In the genomic region with DNA sequence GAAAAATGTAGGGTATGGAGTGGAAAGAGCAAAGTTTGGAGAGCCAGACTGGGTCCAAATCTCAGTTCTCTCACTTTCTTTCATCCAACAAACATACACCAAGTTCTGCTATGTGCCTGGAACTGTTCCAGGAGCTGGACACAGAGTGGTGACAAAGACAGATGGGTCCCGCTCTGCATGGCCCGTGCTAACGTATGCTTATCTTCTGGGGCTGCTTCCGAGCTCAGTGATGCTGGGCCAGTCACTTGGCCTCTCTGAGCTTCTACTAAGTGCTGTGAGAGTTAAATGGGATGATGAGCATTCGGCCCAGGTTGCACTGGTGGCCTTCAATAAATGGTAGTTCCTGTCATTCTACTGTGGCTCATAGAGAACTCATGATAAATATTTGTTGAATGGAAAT, we compare ENCODE assay signal across 22 cellular contexts. TPM values are rescaled to one million over a fixed set of nuclear protein-coding genes. Genes with fewer than 3 reads are reported as not detected.
DNase-seq lines count a peak whose midpoint lies in the region; ATAC-seq, FAIRE-seq and TF ChIP-seq lines count a peak whose summit lies in the region.
"Had no signal": no experiment of that assay in that cellular context is flagged by ENCODE, and none has a peak within 500 bp of the region (broad histone marks: within the 10 kb centered on the region; RNA-seq: fewer than 3 reads in every experiment).

No MANE protein-coding gene starts in this region.

- H3K36me3 Mint-ChIP-seq in glutamatergic neuron (ENCODE audit: unreplicated experiment) (no peaks in the 10 kb centered on the region), osteocyte (ENCODE audit: unreplicated experiment) (no peaks in the 10 kb centered on the region)

- no peak for TF ChIP-seq CTCF in K562 (IDR thresholded peaks at IDR 0.05 in 2 of 3, conservative IDR thresholded peaks at IDR 0.05 in 1 of 3; ENCODE audit: insufficient read depth in 2 of 3, low read depth in 1 of 3, low read length in 3 of 3)
- TF ChIP-seq CTCF in glutamatergic neuron (IDR thresholded peaks at IDR 0.05; ENCODE audit: partially characterized antibody, unreplicated experiment), result no peak
- TF ChIP-seq CTCF in osteocyte (IDR thresholded peaks at IDR 0.05), result no peak

- DNase-seq in G401 (ENCODE audit: low spot score) (peak; percentile 56), K562 (ENCODE audit: extremely low read depth in 1 of 4, low spot score in 3 of 4) (peak in 1 of 4 experiments; percentile 35), glutamatergic neuron (no peak), osteocyte (ENCODE audit: extremely low spot score, unreplicated experiment) (peak; percentile 36), CD1c-positive myeloid dendritic cell (ENCODE audit: extremely low spot score) (no peak)
- DNase-seq: CD4-positive, alpha-beta T cell; CD8-positive, alpha-beta memory T cell; DMS 273 treated with DMSO at 0.1 percent for 48 hours; DMS79; EL; GF-D8; GOT3; HFFc6 had no signal

- H3K4me1 Mint-ChIP-seq in glutamatergic neuron (ENCODE audit: low read depth, unreplicated experiment) (peaks cover 46% of the 10 kb centered on the region), osteocyte (ENCODE audit: unreplicated experiment) (peaks cover 7% of the 10 kb centered on the region)
- H3K4me1 Mint-ChIP-seq: CD8-positive, alpha-beta memory T cell had no signal

- no peak for TF ChIP-seq POLR2A in K562 (conservative IDR thresholded peaks at IDR 0.05)

- no peak for TF ChIP-seq EP300 in K562 (IDR thresholded peaks at IDR 0.05; ENCODE audit: low read length)

- H4K20me1 ChIP-seq in K562 (replicated peaks; ENCODE audit: control insufficient read depth, insufficient read depth, low read length), result peaks cover 5% of the 10 kb centered on the region; the same call in 1 of the 2 replicates
- H4K20me1 ChIP-seq: BLaER1 had no signal

- H3K27ac Mint-ChIP-seq in glutamatergic neuron (ENCODE audit: unreplicated experiment) (peak overlapping the region; percentile 34), osteocyte (ENCODE audit: unreplicated experiment) (no peak overlapping the region)
- H3K27ac Mint-ChIP-seq: CD4-positive, alpha-beta T cell; CD8-positive, alpha-beta memory T cell; HFFc6 had no signal

- H3K4me3 Mint-ChIP-seq in glutamatergic neuron (ENCODE audit: unreplicated experiment) (peak overlapping the region; percentile 39), osteocyte (ENCODE audit: unreplicated experiment) (no peak overlapping the region)
- H3K4me3 Mint-ChIP-seq: CD4-positive, alpha-beta T cell; CD8-positive, alpha-beta memory T cell; HFFc6 had no signal

- no peaks in the 10 kb centered on the region for H3K4me1 ChIP-seq in K562 (replicated peaks in 1 of 2; ENCODE audit: control insufficient read depth in 2 of 2, insufficient read depth in 2 of 2, low read length in 2 of 2)
- H3K4me1 ChIP-seq: HAP-1 had no signal

- WGBS in K562 (ENCODE audit: insufficient coverage, low coverage, missing lambda C conversion rate), result 0% methylated on average over 5 of the region's 5 CpGs

- no peak for FAIRE-seq in K562 (lab: Jason Lieb, UNC)
- FAIRE-seq: D721Med, GM12891, GM18507, H54 had no signal

- no peak overlapping the region for H3K27ac ChIP-seq in K562 (ENCODE audit: extremely low read depth, low read depth, low read length)
- H3K27ac ChIP-seq: BLaER1, C4-2B had no signal

- in situ Hi-C loops in G401 (cut with HindIII; ENCODE audit: low sequenced_read_pairs), result no loop called here
- in situ Hi-C loops in K562 (cut with MboI), result no loop called here

- no peaks in the 10 kb centered on the region for H3K27me3 Mint-ChIP-seq in glutamatergic neuron (ENCODE audit: unreplicated experiment)
- H3K27me3 Mint-ChIP-seq in osteocyte (ENCODE audit: unreplicated experiment), result peaks cover 40% of the 10 kb centered on the region

- H3K4me3 ChIP-seq in K562, result no peak overlapping the region
- H3K4me3 ChIP-seq: BLaER1, HAP-1 had no signal

- peaks cover 37 to 51% of the 10 kb centered on the region in 2 experiments for H3K27me3 ChIP-seq in K562 (ENCODE audit: control insufficient read depth in 2 of 2, insufficient read depth in 2 of 2, low read length in 2 of 2)
- H3K27me3 ChIP-seq: BLaER1 had no signal

- no peaks in the 10 kb centered on the region for H3K9me1 ChIP-seq in K562 (ENCODE audit: control insufficient read depth, insufficient read depth, low read length)

- CTCF ChIA-PET in K562 (lab: Yijun Ruan, JAX; ENCODE audit: low intra/inter-chr PET ratio), result no interaction called here

- H3K9ac ChIP-seq in K562 (ENCODE audit: insufficient read depth in 1 of 2, low read depth in 2 of 2, low read length in 2 of 2), result no peak overlapping the region
- H3K9ac ChIP-seq: BLaER1 had no signal

- BruUV-seq in K562 (replicated peaks; lab: Mats Ljungman, UMichigan), result no TSS peak

- POLR2A ChIA-PET in K562 (lab: Yijun Ruan, JAX), result no interaction called here

- no peak overlapping the region for H3K4me2 ChIP-seq in K562 (ENCODE audit: insufficient read depth, low read length)
- H3K4me2 ChIP-seq: BLaER1 had no signal

- H3K9me3 ChIP-seq in K562 (replicated peaks; ENCODE audit: control insufficient read depth, insufficient read depth, low read depth, low read length), result no peaks in the 10 kb centered on the region
- H3K9me3 ChIP-seq: BLaER1, HAP-1 had no signal

- no peaks in the 10 kb centered on the region for H3K79me2 ChIP-seq in K562 (ENCODE audit: control insufficient read depth, insufficient read depth, low read length)

- H3K36me3 ChIP-seq in K562 (ENCODE audit: control insufficient read depth, insufficient read depth, low read length), result no peaks in the 10 kb centered on the region
- H3K36me3 ChIP-seq: BLaER1, HAP-1 had no signal

- no peak overlapping the region for H2AFZ ChIP-seq in K562 (ENCODE audit: low read depth, low read length)

- ATAC-seq in K562, result peak; percentile 71
- ATAC-seq in HG02642 (IDR thresholded peaks at IDR 0.05; ENCODE audit: poor library complexity, unreplicated experiment), result no peak
- no peak for ATAC-seq in activated CD4-positive, CD25-positive, alpha-beta regulatory T cell treated with anti-CD3 and anti-CD28 coated beads, Interleukin-2, amount 50 U/mL, for 24 hours

- intact Hi-C loops in K562 (cut with micrococcal nuclease), result no loop called here

- peaks cover 5% of the 10 kb centered on the region for H3K9me3 Mint-ChIP-seq in glutamatergic neuron (ENCODE audit: unreplicated experiment)
- no peaks in the 10 kb centered on the region for H3K9me3 Mint-ChIP-seq in osteocyte (ENCODE audit: unreplicated experiment)
- H3K9me3 Mint-ChIP-seq: CD4-positive, alpha-beta T cell; CD8-positive, alpha-beta memory T cell; HFFc6 had no signal

- no peak for TF ChIP-seq RAD21 in K562 (CRISPR knock-in tag; conservative IDR thresholded peaks at IDR 0.05 in 1 of 2, IDR thresholded peaks at IDR 0.05 in 1 of 2)

TF ChIP-seq in K562, 482 proteins besides CTCF, POLR2A, EP300 and RAD21 (continues in another document):
- no peak for TF ChIP-seq HNRNPLL (IDR thresholded peaks at IDR 0.05; ENCODE audit: low read depth, low read length, poor library complexity, severe bottlenecking)

RNA-seq across cellular contexts. Expression of a gene that starts 4.0 kb away (rescaled TPM):
- 13.2 and 15.0 TPM in 2 replicates for total RNA-seq in G401 (2014; rRNA removed; shearing (Covaris generic))
- total RNA-seq in K562 (2011; cell fraction: chromatin; rRNA removed; ENCODE audit: low replicate concordance), result 2.9 and 13.1 TPM in 2 replicates
- total RNA-seq in K562 (2011; cell fraction: nucleolus; rRNA removed), result 6.3 and 10.7 TPM in 2 replicates
- total RNA-seq in K562 (2011; cell fraction: nucleoplasm; rRNA removed), result 4.1 and 5.0 TPM in 2 replicates
- total RNA-seq in K562 (2014; rRNA removed) (0.54 and 1.0 TPM in 2 replicates), K562 (2014; rRNA removed; fragmentation: Illumina TruSeq; extraction: Trizol) (0.36 and 0.41 TPM in 2 replicates), K562 (2015; rRNA removed; fragmentation: Illumina TruSeq; extraction: Trizol) (0.79 and 0.80 TPM in 2 replicates), K562 (2021) (0.47 and 0.60 TPM in 2 replicates), glutamatergic neuron (ENCODE audit: unreplicated experiment) (2.0 TPM), osteocyte (not detected in 2 replicates)
- polyA plus RNA-seq in K562 (2011; rRNA removed) (2.0 and 2.4 TPM in 2 replicates), K562 (2014; fragmentation: Illumina TruSeq; extraction: Trizol) (0.79 and 1.2 TPM in 2 replicates), K562 (2014; fragmentation: Nextera tagmentation; extraction: Ambion mirVana) (under 1 TPM in 1 of 2 experiments, not detected in 1; 0.11 TPM), K562 (2014; rRNA removed) (0.27 TPM in 1 of 2 replicates, not detected in the other)
- 1.1 and 3.8 TPM in 2 replicates for polyA plus RNA-seq in K562 (2011; cell fraction: cytosol; rRNA removed)
- polyA plus RNA-seq in K562 (2011; cell fraction: nucleus; rRNA removed), result 3.4 and 14.8 TPM in 2 replicates
- 0.62 and 1.6 TPM in 2 replicates for polyA plus RNA-seq in K562 (2012)
- polyA minus RNA-seq in K562 (2011; rRNA and poly(A)+ RNA removed), result 1.9 and 3.9 TPM in 2 replicates
- 2.3 and 3.0 TPM in 2 replicates for polyA minus RNA-seq in K562 (2011; cell fraction: cytosol; rRNA and poly(A)+ RNA removed)
- 5.6 and 12.5 TPM in 2 replicates for polyA minus RNA-seq in K562 (2011; cell fraction: nucleus; rRNA and poly(A)+ RNA removed)
- total RNA-seq: CD4-positive, alpha-beta T cell; HFFc6 had no signal
- polyA plus RNA-seq: CD8-positive, alpha-beta memory T cell had no signal

RNA-seq across cellular contexts. Expression of a gene that starts 38.0 kb away (rescaled TPM):
- total RNA-seq in G401 (2014; rRNA removed; shearing (Covaris generic)), result 1.7 and 1.8 TPM in 2 replicates
- 5.4 and 17.4 TPM in 2 replicates for total RNA-seq in K562 (2011; cell fraction: chromatin; rRNA removed; ENCODE audit: low replicate concordance)
- 5.8 and 9.7 TPM in 2 replicates for total RNA-seq in K562 (2011; cell fraction: nucleolus; rRNA removed)
- 7.8 and 9.5 TPM in 2 replicates for total RNA-seq in K562 (2011; cell fraction: nucleoplasm; rRNA removed)
- total RNA-seq in K562 (2014; rRNA removed), result 0.37 and 0.73 TPM in 2 replicates
- 0.73 and 1.1 TPM in 2 replicates for total RNA-seq in K562 (2014; rRNA removed; fragmentation: Illumina TruSeq; extraction: Trizol)
- total RNA-seq in K562 (2015; rRNA removed; fragmentation: Illumina TruSeq; extraction: Trizol), result 0.45 and 0.47 TPM in 2 replicates
- 0.83 and 1.0 TPM in 2 replicates for total RNA-seq in K562 (2021)
- polyA plus RNA-seq in K562 (2011; rRNA removed), result 3.4 and 5.9 TPM in 2 replicates
- 2.6 and 3.6 TPM in 2 replicates for polyA plus RNA-seq in K562 (2011; cell fraction: cytosol; rRNA removed)
- 7.5 and 19.7 TPM in 2 replicates for polyA plus RNA-seq in K562 (2011; cell fraction: nucleus; rRNA removed)
- polyA plus RNA-seq in K562 (2012), result 1.2 and 3.3 TPM in 2 replicates
- 1.2 and 1.6 TPM in 2 replicates for polyA plus RNA-seq in K562 (2014; fragmentation: Illumina TruSeq; extraction: Trizol)
- polyA plus RNA-seq in K562 (2014; fragmentation: Nextera tagmentation; extraction: Ambion mirVana), result under 1 TPM; 0.10 to 0.17 TPM
- polyA plus RNA-seq in K562 (2014; rRNA removed), result 0.84 and 1.3 TPM in 2 replicates
- 3.0 and 5.2 TPM in 2 replicates for polyA minus RNA-seq in K562 (2011; rRNA and poly(A)+ RNA removed)
- polyA minus RNA-seq in K562 (2011; cell fraction: cytosol; rRNA and poly(A)+ RNA removed), result 0.55 and 1.3 TPM in 2 replicates
- polyA minus RNA-seq in K562 (2011; cell fraction: nucleus; rRNA and poly(A)+ RNA removed), result 3.4 and 4.8 TPM in 2 replicates
- 1.1 TPM for total RNA-seq in glutamatergic neuron (ENCODE audit: unreplicated experiment)
- total RNA-seq in osteocyte, result not detected in 2 replicates
- total RNA-seq: CD4-positive, alpha-beta T cell; HFFc6 had no signal
- polyA plus RNA-seq: CD8-positive, alpha-beta memory T cell had no signal

Comparison
In these comparisons a context has a peak if more than half of its experiments do, and no peak if none do; other contexts are left out.
1. DNase-seq: peak in G401 (single experiment) and osteocyte (single experiment); none in glutamatergic neuron (single experiment) and CD1c-positive myeloid dendritic cell (single experiment).